Comparison of ENCODE assay signal across 16 cellular contexts in the genomic region with DNA sequence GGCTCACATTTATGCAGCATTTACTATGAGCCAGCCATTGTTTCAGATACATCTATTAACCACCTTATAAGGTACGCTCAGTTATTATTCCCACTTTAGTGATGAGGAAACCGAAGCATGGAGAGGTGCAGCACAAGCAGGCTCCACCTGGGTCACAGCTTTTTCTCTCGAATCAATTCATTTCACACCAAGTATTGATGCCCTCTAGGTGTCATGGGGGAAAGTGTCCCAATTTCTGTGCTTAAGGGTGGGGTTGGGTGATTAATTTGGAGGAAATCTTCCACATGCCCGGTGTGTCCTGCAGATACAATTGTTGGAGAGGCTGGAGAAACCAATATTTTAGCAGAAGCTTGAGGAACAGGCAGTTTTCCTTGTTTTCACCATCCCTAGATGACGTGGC.
DNase-seq lines count a peak whose midpoint lies in the region; ATAC-seq, FAIRE-seq and TF ChIP-seq lines count a peak whose summit lies in the region.
"Had no signal": no experiment of that assay in that cellular context is flagged by ENCODE, and none has a peak within 500 bp of the region (broad histone marks: within the 10 kb centered on the region; RNA-seq: fewer than 3 reads in every experiment).

No MANE protein-coding gene starts in this region.

- TF ChIP-seq CTCF in D721Med (IDR thresholded peaks at IDR 0.05; ENCODE audit: insufficient read depth, missing control alignments): peak; percentile 1
- peak; percentile 36 for TF ChIP-seq CTCF in OCI-LY3 (IDR thresholded peaks at IDR 0.05; ENCODE audit: low read depth, low read length)
- no peak for TF ChIP-seq CTCF in psoas muscle (IDR thresholded peaks at IDR 0.05)

- peaks cover 5% of the 10 kb centered on the region for H3K4me1 ChIP-seq in CD4-positive, CD25-positive, alpha-beta regulatory T cell (ENCODE audit: control insufficient read depth, insufficient read depth, low read length, poor library complexity, severe bottlenecking)
- H3K4me1 ChIP-seq in OCI-LY3 (ENCODE audit: low read length) (0 out of 2 replicates have a peak, but pooled peaks cover 3% of the 10 kb centered on the region), psoas muscle (no peaks in the 10 kb centered on the region)
- H3K4me1 ChIP-seq: prostate gland, thyroid gland had no signal

- no peaks in the 10 kb centered on the region for H3K79me2 ChIP-seq in OCI-LY3 (ENCODE audit: low read length)

- peaks cover 0 to 2% (median 0%) of the 10 kb centered on the region in 7 donors for H3K9me3 Mint-ChIP-seq in CD4-positive, CD25-positive, alpha-beta regulatory T cell
- H3K9me3 Mint-ChIP-seq in naive B cell: no peaks in the 10 kb centered on the region
- no peaks in the 10 kb centered on the region for H3K9me3 Mint-ChIP-seq in T-helper 2 cell treated with Interferon-gamma antibody and Interleukin-4, amounts not matched to agents 5 μg/mL and 100 μg/mL, for 36 hours
- H3K9me3 Mint-ChIP-seq: stimulated activated memory B cell treated with anti-CD40 and anti-IgM and Interleukin-4, amounts not matched to agents 10 μg/mL and 1 μg/mL and 100 μg/mL, for 72 hours had no signal

- ATAC-seq in CD4-positive, CD25-positive, alpha-beta regulatory T cell (ENCODE audit: low read depth in 2 of 2): no peak
- no peak for ATAC-seq in naive B cell (ENCODE audit: low read depth in 2 of 2)
- no peak for ATAC-seq in psoas muscle
- no peak for ATAC-seq in GM21717 (IDR thresholded peaks at IDR 0.05; ENCODE audit: unreplicated experiment)
- ATAC-seq: stimulated activated memory B cell treated with anti-CD40 and anti-IgM and Interleukin-4, amounts not matched to agents 10 μg/mL and 1 μg/mL and 100 μg/mL, for 72 hours had no signal

- H3K27ac Mint-ChIP-seq in CD4-positive, CD25-positive, alpha-beta regulatory T cell: no peak overlapping the region
- no peak overlapping the region for H3K27ac Mint-ChIP-seq in naive B cell
- H3K27ac Mint-ChIP-seq in T-helper 2 cell treated with Interferon-gamma antibody and Interleukin-4, amounts not matched to agents 5 μg/mL and 100 μg/mL, for 36 hours: no peak overlapping the region
- H3K27ac Mint-ChIP-seq: stimulated activated memory B cell treated with anti-CD40 and anti-IgM and Interleukin-4, amounts not matched to agents 10 μg/mL and 1 μg/mL and 100 μg/mL, for 72 hours had no signal

- FAIRE-seq in D721Med (lab: Jason Lieb, UNC): no peak

- no peaks in the 10 kb centered on the region for H3K9me3 ChIP-seq in CD4-positive, CD25-positive, alpha-beta regulatory T cell (ENCODE audit: control insufficient read depth in 2 of 2, low read length in 2 of 2)
- H3K9me3 ChIP-seq in OCI-LY3 (ENCODE audit: insufficient read depth, low read length) (no peaks in the 10 kb centered on the region), psoas muscle (no peaks in the 10 kb centered on the region)
- H3K9me3 ChIP-seq: prostate gland, thyroid gland had no signal

- no peak overlapping the region for H3K4me3 ChIP-seq in CD4-positive, CD25-positive, alpha-beta regulatory T cell (ENCODE audit: low read depth, low read length)
- H3K4me3 ChIP-seq in OCI-LY3 (ENCODE audit: low read length): no peak overlapping the region
- no peak overlapping the region for H3K4me3 ChIP-seq in psoas muscle
- H3K4me3 ChIP-seq: cardiac muscle cell, prostate gland, thyroid gland had no signal

- H3K36me3 Mint-ChIP-seq in CD4-positive, CD25-positive, alpha-beta regulatory T cell: no peaks in the 10 kb centered on the region
- H3K36me3 Mint-ChIP-seq in naive B cell: no peaks in the 10 kb centered on the region
- no peaks in the 10 kb centered on the region for H3K36me3 Mint-ChIP-seq in T-helper 2 cell treated with Interferon-gamma antibody and Interleukin-4, amounts not matched to agents 5 μg/mL and 100 μg/mL, for 36 hours (ENCODE audit: low read depth)
- H3K36me3 Mint-ChIP-seq: stimulated activated memory B cell treated with anti-CD40 and anti-IgM and Interleukin-4, amounts not matched to agents 10 μg/mL and 1 μg/mL and 100 μg/mL, for 72 hours had no signal

- 84 to 91% (median 87%) methylated on average over 5 of the region's 5 CpGs for WGBS in psoas muscle, 3 donors

- H3K27ac ChIP-seq in CD4-positive, CD25-positive, alpha-beta regulatory T cell (ENCODE audit: insufficient read depth, low read length, poor library complexity, severe bottlenecking): no peak overlapping the region
- H3K27ac ChIP-seq in OCI-LY3 (ENCODE audit: low read length) (no peak overlapping the region), psoas muscle (no peak overlapping the region)
- H3K27ac ChIP-seq: cardiac muscle cell, prostate gland, thyroid gland had no signal

- H3K4me1 Mint-ChIP-seq in CD4-positive, CD25-positive, alpha-beta regulatory T cell: peaks cover 0 to 6% (median 0%) of the 10 kb centered on the region in 4 donors
- H3K4me1 Mint-ChIP-seq in naive B cell: peaks cover 0 to 21% (median 0%) of the 10 kb centered on the region in 3 donors
- peaks cover 3% of the 10 kb centered on the region for H3K4me1 Mint-ChIP-seq in T-helper 2 cell treated with Interferon-gamma antibody and Interleukin-4, amounts not matched to agents 5 μg/mL and 100 μg/mL, for 36 hours (ENCODE audit: low read depth)

- intact Hi-C loops in psoas muscle (cut with DNase I): loop anchor here (2.0 to 5.0 kb wide), 2 partner anchors 1129 to 1131 kb away; no protein-coding TSS in a partner anchor

- no peak overlapping the region for H3K4me2 ChIP-seq in OCI-LY3 (ENCODE audit: low read length)

- no peak overlapping the region for H3K9ac ChIP-seq in OCI-LY3 (ENCODE audit: low read length)

- H3K27me3 Mint-ChIP-seq in CD4-positive, CD25-positive, alpha-beta regulatory T cell: no peaks in the 10 kb centered on the region
- no peaks in the 10 kb centered on the region for H3K27me3 Mint-ChIP-seq in naive B cell
- H3K27me3 Mint-ChIP-seq in T-helper 2 cell treated with Interferon-gamma antibody and Interleukin-4, amounts not matched to agents 5 μg/mL and 100 μg/mL, for 36 hours (ENCODE audit: low read depth): peaks cover 24% of the 10 kb centered on the region
- H3K27me3 Mint-ChIP-seq: stimulated activated memory B cell treated with anti-CD40 and anti-IgM and Interleukin-4, amounts not matched to agents 10 μg/mL and 1 μg/mL and 100 μg/mL, for 72 hours had no signal

- H4K20me1 ChIP-seq in OCI-LY3 (ENCODE audit: insufficient read depth, low read length): no peaks in the 10 kb centered on the region

- no peak overlapping the region for H2AFZ ChIP-seq in OCI-LY3 (ENCODE audit: low read depth, low read length)

- no peaks in the 10 kb centered on the region for H3K27me3 ChIP-seq in CD4-positive, CD25-positive, alpha-beta regulatory T cell (ENCODE audit: control insufficient read depth, insufficient read depth, low read length)
- no peaks in the 10 kb centered on the region; the same call in 1 of the 2 replicates for H3K27me3 ChIP-seq in OCI-LY3 (ENCODE audit: low read depth, low read length)
- H3K27me3 ChIP-seq in psoas muscle (ENCODE audit: insufficient read depth in 3 of 3, low read length in 2 of 3): no peaks in the 10 kb centered on the region
- H3K27me3 ChIP-seq: thyroid gland had no signal

- peak in 1 of 3 donors; percentile 20 for DNase-seq in CD4-positive, CD25-positive, alpha-beta regulatory T cell
- no peak for DNase-seq in D721Med (ENCODE audit: insufficient read length, low spot score)
- DNase-seq in naive B cell: no peak
- DNase-seq in psoas muscle: no peak
- DNase-seq in T-helper 2 cell treated with Interferon-gamma antibody and Interleukin-4, amounts not matched to agents 5 μg/mL and 100 μg/mL, for 36 hours (ENCODE audit: low spot score): no peak
- DNase-seq: activated CD4-positive, CD25-positive, alpha-beta regulatory T cell treated with anti-CD3 and anti-CD28 coated beads, Interleukin-2, amount 50 U/mL, for 72 hours; MM.1S; NCI-H187 treated with DMSO at 0.1 percent for 48 hours; NCI-H446 treated with DMSO at 0.1 percent for 48 hours; NK-92 treated with Interleukin-12 subunit alpha and Interleukin-12 subunit beta, amount 100 ng/mL, for 24 hours; thyroid gland had no signal

- no peaks in the 10 kb centered on the region for H3K36me3 ChIP-seq in CD4-positive, CD25-positive, alpha-beta regulatory T cell (ENCODE audit: control insufficient read depth, insufficient read depth, low read length)
- H3K36me3 ChIP-seq in OCI-LY3 (replicated peaks; ENCODE audit: low read depth, low read length) (no peaks in the 10 kb centered on the region), psoas muscle (ENCODE audit: insufficient read depth in 1 of 2, low read depth in 1 of 2) (no peaks in the 10 kb centered on the region)
- H3K36me3 ChIP-seq: cardiac muscle cell, prostate gland, thyroid gland had no signal

- H3K4me3 Mint-ChIP-seq in CD4-positive, CD25-positive, alpha-beta regulatory T cell: peak overlapping the region; percentile 74 to 85 (median 79)
- peak overlapping the region; percentile 9 to 87 (median 74) for H3K4me3 Mint-ChIP-seq in naive B cell
- H3K4me3 Mint-ChIP-seq in T-helper 2 cell treated with Interferon-gamma antibody and Interleukin-4, amounts not matched to agents 5 μg/mL and 100 μg/mL, for 36 hours: no peak overlapping the region
